In genomic region chr5:169670769-169671525, GRCh38 we compare ENCODE assay signal across 1 cellular context.
A peak's percentile ranks its signal among the peaks of the same experiment; 100 is the strongest.
TF ChIP-seq lines count a peak whose summit lies in the region.

No MANE protein-coding gene starts in this region.

TF ChIP-seq in GM12878, 131 proteins besides CTCF, POLR2A, EP300 and RAD21 (continued from another document and continues in another):
- TF ChIP-seq ATF3 (IDR thresholded peaks at IDR 0.05; ENCODE audit: borderline replicate concordance, extremely low read depth, low read depth, low read length) = no peak
- TF ChIP-seq ETV6 (conservative IDR thresholded peaks at IDR 0.05 in 1 of 2, IDR thresholded peaks at IDR 0.05 in 1 of 2; ENCODE audit: borderline replicate concordance in 1 of 2, low read depth in 1 of 2) = no peak
- no peak for TF ChIP-seq TARDBP (IDR thresholded peaks at IDR 0.05; ENCODE audit: borderline replicate concordance)
- TF ChIP-seq MLLT1 (IDR thresholded peaks at IDR 0.05) = peak; percentile 61; the same call in 1 of the 2 replicates
- no peak for TF ChIP-seq SIN3A (IDR thresholded peaks at IDR 0.05; ENCODE audit: low read depth, low read length)
- TF ChIP-seq TBL1XR1 (IDR thresholded peaks at IDR 0.05; ENCODE audit: low read depth, low read length) = 0 out of 2 replicates have a peak, but pooled peaks have one; percentile 51
- 0 out of 2 replicates have a peak, but pooled peaks have one; percentile 12 for TF ChIP-seq JUND (IDR thresholded peaks at IDR 0.05; ENCODE audit: low read depth, low read length)
- no peak for TF ChIP-seq ZNF592 (IDR thresholded peaks at IDR 0.05)
- TF ChIP-seq HDAC2 (IDR thresholded peaks at IDR 0.05) = no peak
- no peak for TF ChIP-seq ZBED1 (IDR thresholded peaks at IDR 0.05; ENCODE audit: borderline replicate concordance)
- TF ChIP-seq PBX3 (IDR thresholded peaks at IDR 0.05; ENCODE audit: insufficient replicate concordance, low read depth, low read length) = no peak
- no peak for TF ChIP-seq SREBF2 (IDR thresholded peaks at IDR 0.05; ENCODE audit: low read length)
- no peak for TF ChIP-seq PRDM15 (CRISPR knock-in tag; IDR thresholded peaks at IDR 0.05)
- TF ChIP-seq RCOR1 (conservative IDR thresholded peaks at IDR 0.05; ENCODE audit: low read depth, low read length) = no peak
- TF ChIP-seq TAF1 (IDR thresholded peaks at IDR 0.05; ENCODE audit: borderline replicate concordance, low read depth, low read length) = 0 out of 2 replicates have a peak, but pooled peaks have one; percentile 11
- TF ChIP-seq SKIL (IDR thresholded peaks at IDR 0.05; ENCODE audit: low read depth, poor library complexity, severe bottlenecking) = peak; percentile 69
- TF ChIP-seq CEBPB (IDR thresholded peaks at IDR 0.05; ENCODE audit: borderline replicate concordance in 1 of 2, low read depth in 2 of 2, low read length in 2 of 2) = no peak
- peak; percentile 94 for TF ChIP-seq DPF2 (IDR thresholded peaks at IDR 0.05)
- TF ChIP-seq NFXL1 (IDR thresholded peaks at IDR 0.05; ENCODE audit: borderline replicate concordance) = 0 out of 2 replicates have a peak, but pooled peaks have one; percentile 66
- no peak for TF ChIP-seq ZBTB40 (IDR thresholded peaks at IDR 0.05; ENCODE audit: borderline replicate concordance)
- peak; percentile 51; the same call in 1 of the 2 replicates for TF ChIP-seq CHD2 (IDR thresholded peaks at IDR 0.05; ENCODE audit: borderline replicate concordance, low read depth, low read length)
- 0 out of 2 replicates have a peak, but pooled peaks have one; percentile 10 for TF ChIP-seq RB1 (IDR thresholded peaks at IDR 0.05; ENCODE audit: borderline replicate concordance)
- no peak for TF ChIP-seq ZSCAN29 (IDR thresholded peaks at IDR 0.05)
- TF ChIP-seq ZBTB4 (CRISPR knock-in tag; IDR thresholded peaks at IDR 0.05) = no peak
- no peak for TF ChIP-seq CHD4 (IDR thresholded peaks at IDR 0.05)
- peak; percentile 94 for TF ChIP-seq CREM (IDR thresholded peaks at IDR 0.05; ENCODE audit: low read depth)
- no peak; the same call in none of the 2 replicates for TF ChIP-seq CBFB (IDR thresholded peaks at IDR 0.05; ENCODE audit: low read depth)
- no peak for TF ChIP-seq STAT3 (IDR thresholded peaks at IDR 0.05; ENCODE audit: low read depth, low read length)
- no peak for TF ChIP-seq NR2C1 (IDR thresholded peaks at IDR 0.05)
- TF ChIP-seq HDGF (IDR thresholded peaks at IDR 0.05) = 0 out of 2 replicates have a peak, but pooled peaks have one; percentile 51
- TF ChIP-seq IKZF1 (conservative IDR thresholded peaks at IDR 0.05) = peak; percentile 90
- TF ChIP-seq CBX3 (IDR thresholded peaks at IDR 0.05; ENCODE audit: borderline replicate concordance, low read depth) = no peak
- no peak for TF ChIP-seq CBX5 (IDR thresholded peaks at IDR 0.05; ENCODE audit: low read depth)
- no peak for TF ChIP-seq ZNF24 (IDR thresholded peaks at IDR 0.05)
- TF ChIP-seq PKNOX1 (IDR thresholded peaks at IDR 0.05) = no peak
